Comparison of ENCODE assay signal across 14 cellular contexts in the genomic region with DNA sequence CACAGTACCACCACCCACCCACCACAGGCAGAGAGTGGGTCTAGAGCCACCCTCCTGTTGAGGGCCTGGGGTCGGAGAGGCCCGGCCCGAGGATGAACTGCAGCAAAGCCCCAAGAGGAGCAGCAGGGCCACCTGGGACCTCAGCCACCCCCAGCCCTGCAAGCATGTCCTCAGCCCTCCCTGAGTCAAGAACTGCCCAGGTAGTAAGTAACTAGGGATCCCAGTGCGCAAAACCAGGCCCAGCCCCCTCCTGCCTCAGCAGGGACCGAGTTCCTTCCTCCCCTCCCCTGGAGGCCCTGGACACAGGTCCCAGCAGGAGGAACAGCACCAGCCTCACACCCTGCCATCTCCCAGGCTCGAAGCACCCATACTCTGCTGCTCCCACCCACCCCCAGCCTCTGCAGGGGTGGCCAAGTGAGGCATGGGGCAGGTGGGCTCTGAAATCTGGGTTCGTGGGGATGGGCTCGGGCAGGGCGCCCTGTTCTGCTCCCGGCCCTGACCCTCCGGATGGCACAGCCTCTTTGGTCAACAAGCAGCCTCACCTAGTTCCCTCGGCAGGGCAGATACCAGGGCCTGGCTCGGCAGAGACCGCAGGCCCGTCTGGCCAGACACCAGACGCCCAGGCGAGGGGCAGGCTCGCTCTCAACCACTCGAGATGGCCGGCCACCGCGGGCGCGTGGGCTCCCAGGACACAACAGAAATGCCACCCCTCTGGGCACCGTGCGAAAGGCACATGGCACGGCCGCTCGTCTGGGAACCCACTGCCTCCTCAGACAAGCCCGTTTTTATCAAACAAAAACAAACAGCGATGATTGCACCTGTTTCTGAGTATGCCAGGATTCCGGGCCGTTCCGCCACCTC. TPM values are rescaled to one million over a fixed set of nuclear protein-coding genes. Genes with fewer than 3 reads are reported as not detected.
A peak's percentile ranks its signal among the peaks of the same experiment; 100 is the strongest.
DNase-seq lines count a peak whose midpoint lies in the region; ATAC-seq and TF ChIP-seq lines count a peak whose summit lies in the region.
"Had no signal": no experiment of that assay in that cellular context is flagged by ENCODE, and none has a peak within 500 bp of the region (broad histone marks: within the 10 kb centered on the region; RNA-seq: fewer than 3 reads in every experiment).

No MANE protein-coding gene starts in this region.

- H3K4me2 ChIP-seq in neuronal stem cell (ENCODE audit: insufficient read depth, low read length, poor library complexity, severe bottlenecking), result no peak overlapping the region

- peak overlapping the region; percentile 98 for H2AK5ac ChIP-seq in neuronal stem cell (ENCODE audit: low read depth, low read length)

- H3K9me3 ChIP-seq in neuronal stem cell (replicated peaks in 1 of 2; ENCODE audit: control insufficient read depth in 2 of 2, insufficient read depth in 1 of 2, low read depth in 1 of 2, low read length in 2 of 2) (no peaks in the 10 kb centered on the region), upper lobe of right lung (no peaks in the 10 kb centered on the region)

- H3K4ac ChIP-seq in neuronal stem cell (ENCODE audit: low read length), result peak overlapping the region; percentile 27

- peak; percentile 35 for ATAC-seq in left ventricle myocardium superior
- ATAC-seq in upper lobe of right lung, result peak; percentile 55

- no peak overlapping the region for H4K91ac ChIP-seq in neuronal stem cell (ENCODE audit: low read depth, low read length, poor library complexity)

- H3K36me3 ChIP-seq in neuronal stem cell (replicated peaks in 1 of 2; ENCODE audit: control insufficient read depth in 2 of 2, insufficient read depth in 2 of 2, low read length in 2 of 2) (no peaks in the 10 kb centered on the region), upper lobe of right lung (peaks cover 18% of the 10 kb centered on the region)
- H3K36me3 ChIP-seq: WERI-Rb-1 had no signal

- peak overlapping the region; percentile 1 for H2BK15ac ChIP-seq in neuronal stem cell (ENCODE audit: low read length)

- H2BK5ac ChIP-seq in neuronal stem cell (ENCODE audit: low read length), result no peak overlapping the region

- peak overlapping the region; percentile 51 for H2BK12ac ChIP-seq in neuronal stem cell (ENCODE audit: low read length)

- H3K27me3 ChIP-seq in neuronal stem cell (ENCODE audit: control insufficient read depth in 3 of 3, insufficient read depth in 3 of 3, low read depth in 1 of 3, low read length in 3 of 3) (peaks cover 0 to 4% (median 0%) of the 10 kb centered on the region in 3 experiments), upper lobe of right lung (no peaks in the 10 kb centered on the region)

- intact Hi-C loops in left ventricle myocardium superior (cut with micrococcal nuclease) (no loop called here), upper lobe of right lung (cut with DNase I) (no loop called here)

- peak; percentile 7 for DNase-seq in activated naive CD4-positive, alpha-beta T cell treated with anti-CD3 and anti-CD28 coated beads, Interleukin-2, amount 50 U/mL, for 16 hours
- no peak for DNase-seq in activated naive CD4-positive, alpha-beta T cell treated with Interleukin-2 at 50 U/mL for 16 hours
- DNase-seq in left ventricle myocardium superior, result peak; percentile 48
- DNase-seq in neuronal stem cell (ENCODE audit: low spot score), result no peak
- DNase-seq in upper lobe of right lung, result peak; percentile 76
- no peak for DNase-seq in NCI-H345 (lab: John Stamatoyannopoulos, UW)
- no peak for DNase-seq in retina
- no peak for DNase-seq in 8988T
- DNase-seq: activated CD8-positive, alpha-beta memory T cell treated with anti-CD3 and anti-CD28 coated beads, Interleukin-2, amount 50 U/mL, for 4 hours; effector CD4-positive, alpha-beta T cell; KG1; NCI-H69; SHP77 treated with DMSO at 0.1 percent for 48 hours; WERI-Rb-1 had no signal

- no peak for TF ChIP-seq CTCF in upper lobe of right lung (IDR thresholded peaks at IDR 0.05)

- peak overlapping the region; percentile 16 for H3K9ac ChIP-seq in neuronal stem cell (ENCODE audit: low read depth, low read length, poor library complexity)

- H4K8ac ChIP-seq in neuronal stem cell (ENCODE audit: low read depth, low read length), result no peak overlapping the region

- H2BK120ac ChIP-seq in neuronal stem cell (ENCODE audit: low read depth, low read length), result no peak overlapping the region

- H3K18ac ChIP-seq in neuronal stem cell (ENCODE audit: low read length), result peak overlapping the region; percentile 49

- H3K79me1 ChIP-seq in neuronal stem cell (ENCODE audit: low read depth, low read length), result no peaks in the 10 kb centered on the region

- no peak overlapping the region for H3K14ac ChIP-seq in neuronal stem cell (ENCODE audit: low read length)

- peaks cover 0 to 5% of the 10 kb centered on the region in 2 donors for H3K4me1 ChIP-seq in neuronal stem cell (ENCODE audit: control insufficient read depth in 2 of 2, insufficient read depth in 1 of 2, low read depth in 1 of 2, low read length in 2 of 2)
- peaks cover 7% of the 10 kb centered on the region for H3K4me1 ChIP-seq in upper lobe of right lung

- no peak overlapping the region for H2AFZ ChIP-seq in neuronal stem cell (ENCODE audit: low read length)

- H3K27ac ChIP-seq in neuronal stem cell (replicated peaks; ENCODE audit: low read length), result no peak overlapping the region
- peak overlapping the region; percentile 72 for H3K27ac ChIP-seq in upper lobe of right lung
- H3K27ac ChIP-seq: WERI-Rb-1 had no signal

- H3K4me3 ChIP-seq in neuronal stem cell (ENCODE audit: low read length in 2 of 2) (no peak overlapping the region), upper lobe of right lung (no peak overlapping the region)

- WGBS in neuronal stem cell (ENCODE audit: extremely low coverage in 2 of 2, insufficient read length in 2 of 2, insufficient replicate concordance in 1 of 2), 2 donors, result no CpG with 5 or more reads among the region's 34 CpGs

- H3K23ac ChIP-seq in neuronal stem cell (ENCODE audit: low read depth, low read length, poor library complexity), result peak overlapping the region; percentile 67

RNA-seq across cellular contexts. Expression of gene PDGFA, which starts 15.2 kb away (rescaled TPM):
- 32.7 TPM for total RNA-seq in left ventricle myocardium superior
- polyA plus RNA-seq in neuronal stem cell (2013, experiment 1 of 2), result 6.2 TPM
- 5.7 TPM for polyA plus RNA-seq in neuronal stem cell (2013, experiment 2 of 2)
- 57.1 TPM for total RNA-seq in upper lobe of right lung

Comparison
In these comparisons a context has a peak if more than half of its experiments do, and no peak if none do; other contexts are left out.
1. DNase-seq: peak in activated naive CD4-positive, alpha-beta T cell treated with anti-CD3 and anti-CD28 coated beads, Interleukin-2, amount 50 U/mL, for 16 hours (single experiment), left ventricle myocardium superior (single experiment) and upper lobe of right lung (single experiment); none in activated naive CD4-positive, alpha-beta T cell treated with Interleukin-2 at 50 U/mL for 16 hours (single experiment), neuronal stem cell (single experiment), NCI-H345 (single experiment), retina (single experiment) and 8988T (single experiment).